In genomic region chr20:53652859-53653520, GRCh38 we compare ENCODE assay signal across 8 cellular contexts. TPM values are rescaled to one million over a fixed set of nuclear protein-coding genes. Genes with fewer than 3 reads are reported as not detected.
DNase-seq lines count a peak whose midpoint lies in the region; ATAC-seq and TF ChIP-seq lines count a peak whose summit lies in the region.

No MANE protein-coding gene starts in this region.

- H3K27ac Mint-ChIP-seq in stimulated activated naive CD8-positive, alpha-beta T cell treated with anti-CD3 and anti-CD28 coated beads, Interleukin-15, amount 100 ng/mL, for 72 hours: peak overlapping the region; percentile 63 to 95

- H3K4me2 ChIP-seq in PC-3 (ENCODE audit: low read length): no peak overlapping the region

- DNase-seq in NOMO-1 (lab: John Stamatoyannopoulos, UW; ENCODE audit: unreplicated experiment in 2 of 2): peak; percentile 21 to 55
- DNase-seq in NOMO-1 treated with DMSO at 0.1 percent for 48 hours (lab: John Stamatoyannopoulos, UW; ENCODE audit: unreplicated experiment): no peak
- no peak for DNase-seq in PC-3
- no peak for DNase-seq in heart right ventricle
- no peak for DNase-seq in stimulated activated naive CD8-positive, alpha-beta T cell treated with anti-CD3 and anti-CD28 coated beads, Interleukin-15, amount 100 ng/mL, for 72 hours
- DNase-seq in NCI-H146 (lab: John Stamatoyannopoulos, UW): no peak

- H2AFZ ChIP-seq in PC-3 (ENCODE audit: low read length): peak overlapping the region; percentile 43

- H3K79me2 ChIP-seq in PC-3 (ENCODE audit: low read length): no peaks in the 10 kb centered on the region

- peaks cover 51% of the 10 kb centered on the region for H3K4me1 Mint-ChIP-seq in stimulated activated naive CD8-positive, alpha-beta T cell treated with anti-CD3 and anti-CD28 coated beads, Interleukin-15, amount 100 ng/mL, for 72 hours

- H3K27me3 ChIP-seq in PC-3 (ENCODE audit: low read length) (no peaks in the 10 kb centered on the region), heart right ventricle (no peaks in the 10 kb centered on the region)

- no TSS peak for BruUV-seq in PC-3 (replicated peaks; lab: Mats Ljungman, UMichigan)

- intact Hi-C loops in PC-3 (cut with micrococcal nuclease) (no loop called here), heart right ventricle (cut with DNase I) (loop anchor here in 2 of 10 donors (2.0 kb wide), 2 partner anchors 24 to 58 kb away; no protein-coding TSS in a partner anchor)

- TF ChIP-seq CTCF in PC-3 (conservative IDR thresholded peaks at IDR 0.05; ENCODE audit: low read depth, low read length) (no peak), heart right ventricle (IDR thresholded peaks at IDR 0.05) (no peak)

- H3K9me2 ChIP-seq in PC-3 (replicated peaks; ENCODE audit: low read length): no peaks in the 10 kb centered on the region

- H3K4me1 ChIP-seq in PC-3 (ENCODE audit: insufficient read depth, low read length) (peaks cover 22% of the 10 kb centered on the region), heart right ventricle (peaks cover 0 to 60% (median 27%) of the 10 kb centered on the region in 9 donors)

- H3K4me3 Mint-ChIP-seq in stimulated activated naive CD8-positive, alpha-beta T cell treated with anti-CD3 and anti-CD28 coated beads, Interleukin-15, amount 100 ng/mL, for 72 hours: peak overlapping the region; percentile 69 to 74

- no peaks in the 10 kb centered on the region for H4K20me1 ChIP-seq in PC-3 (ENCODE audit: low read length)

- POLR2A ChIA-PET in PC-3 (lab: Charles Lee; ENCODE audit: unreplicated experiment): interaction anchor here (0.6 to 0.7 kb wide), 3 partner anchors 33 to 175 kb away, joined by 3 to 5 read pairs (median 3); no protein-coding TSS in a partner anchor

- no peaks in the 10 kb centered on the region for H3F3A ChIP-seq in PC-3 (ENCODE audit: low read length, unreplicated experiment)

- no peaks in the 10 kb centered on the region for H3K27me3 Mint-ChIP-seq in stimulated activated naive CD8-positive, alpha-beta T cell treated with anti-CD3 and anti-CD28 coated beads, Interleukin-15, amount 100 ng/mL, for 72 hours

- H3K36me3 ChIP-seq in PC-3 (ENCODE audit: low read depth, low read length): no peaks in the 10 kb centered on the region
- no peaks in the 10 kb centered on the region for H3K36me3 ChIP-seq in heart right ventricle

- H3K9me3 Mint-ChIP-seq in stimulated activated naive CD8-positive, alpha-beta T cell treated with anti-CD3 and anti-CD28 coated beads, Interleukin-15, amount 100 ng/mL, for 72 hours: no peaks in the 10 kb centered on the region

- H3K27ac ChIP-seq in PC-3 (ENCODE audit: low read length): no peak overlapping the region
- H3K27ac ChIP-seq in heart right ventricle: peak overlapping the region in 9 of 10 donors; percentile 20 to 84 (median 48)

- CTCF ChIA-PET in PC-3 (lab: Charles Lee): no interaction called here

- H3K9me3 ChIP-seq in PC-3 (ENCODE audit: low read length): no peaks in the 10 kb centered on the region
- H3K9me3 ChIP-seq in heart right ventricle: no peaks in the 10 kb centered on the region

- ATAC-seq in PC-3: no peak
- peak in 3 of 8 donors; percentile 29 to 54 (median 53) for ATAC-seq in heart right ventricle
- ATAC-seq in stimulated activated naive CD8-positive, alpha-beta T cell treated with anti-CD3 and anti-CD28 coated beads, Interleukin-15, amount 100 ng/mL, for 72 hours: no peak
- no peak for ATAC-seq in HG03565 (IDR thresholded peaks at IDR 0.05; ENCODE audit: unreplicated experiment)
- no peak for ATAC-seq in HG02588 (IDR thresholded peaks at IDR 0.05; ENCODE audit: unreplicated experiment)

- H3K4me3 ChIP-seq in PC-3 (ENCODE audit: low read length): no peak overlapping the region
- no peak overlapping the region for H3K4me3 ChIP-seq in heart right ventricle

- H3K9ac ChIP-seq in PC-3 (ENCODE audit: low read length): no peak overlapping the region

- WGBS in heart right ventricle, 2 donors: 49 to 50% methylated on average over 5 of the region's 5 CpGs

RNA-seq across cellular contexts. Expression of gene ZNF217, which starts 59.4 kb away (rescaled TPM):
- 45.6 and 55.5 TPM in 2 replicates for total RNA-seq in PC-3 (2014; rRNA removed)
- 10 to 100 TPM in 3 of 10 donors, 1 to 10 TPM in 7; 7.2 to 18.4 (median 8.5) TPM for total RNA-seq in heart right ventricle
- polyA plus RNA-seq in heart right ventricle: 1 to 10 TPM; 3.3 to 5.3 TPM

Comparison
In these comparisons a context has a peak if more than half of its experiments do, and no peak if none do; other contexts are left out.
1. DNase-seq: peak in NOMO-1 (2 of 2); none in NOMO-1 treated with DMSO at 0.1 percent for 48 hours (single experiment), PC-3 (single experiment), heart right ventricle (0 of 2), stimulated activated naive CD8-positive, alpha-beta T cell treated with anti-CD3 and anti-CD28 coated beads, Interleukin-15, amount 100 ng/mL, for 72 hours (0 of 2) and NCI-H146 (single experiment).